3 cellular contexts compared by ENCODE assay signal in the genomic region with DNA sequence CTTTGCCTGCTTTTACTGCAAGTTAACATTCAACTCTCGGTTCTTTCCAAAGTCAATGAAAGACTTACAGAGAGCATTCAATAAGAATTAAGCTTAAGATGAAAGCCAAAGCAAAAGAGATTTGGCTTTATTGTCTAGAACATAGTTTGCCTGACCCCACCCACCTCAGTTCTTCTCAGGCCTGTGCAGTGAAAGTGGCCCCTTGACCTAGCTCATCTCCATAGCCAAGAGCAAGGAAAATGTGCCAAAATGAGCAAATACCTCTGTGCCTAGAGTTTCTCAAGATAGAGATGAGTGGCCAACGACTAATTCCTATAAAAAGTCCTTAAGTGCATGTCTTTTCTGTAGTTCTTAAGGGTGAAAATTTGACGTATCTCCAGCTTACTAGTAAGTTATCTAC.
"Had no signal": no experiment of that assay in that cellular context is flagged by ENCODE, and none has a peak within 500 bp of the region (broad histone marks: within the 10 kb centered on the region; RNA-seq: fewer than 3 reads in every experiment).

No MANE protein-coding gene starts in this region.

- H3K4me3 ChIP-seq: GM12878 had no signal

- ATAC-seq: GM12878 had no signal

- DNase-seq: GDM1, GF-D8 had no signal
